ENCODE assay signal across 30 cellular contexts in genomic region chr4:15173251-15173650, GRCh38.
"Had no signal": no experiment of that assay in that cellular context is flagged by ENCODE, and none has a peak within 500 bp of the region (broad histone marks: within the 10 kb centered on the region; RNA-seq: fewer than 3 reads in every experiment).

No MANE protein-coding gene starts in this region.

- DNase-seq: activated B cell treated with CpG ODN at 0.5 μM for 24 hours; activated CD4-positive, alpha-beta T cell treated with anti-CD3 and anti-CD28 coated beads for 48 hours; activated CD4-positive, alpha-beta T cell treated with anti-CD3 and anti-CD28 coated beads, Interleukin-2, amount 50 U/mL, for 1 hour; activated CD4-positive, alpha-beta T cell treated with anti-CD3 and anti-CD28 coated beads, Interleukin-2, amount 50 U/mL, for 48 hours; activated CD8-positive, alpha-beta memory T cell treated with anti-CD3 and anti-CD28 coated beads for 24 hours; activated CD8-positive, alpha-beta T cell treated with anti-CD3 and anti-CD28 coated beads for 36 hours; activated effector memory CD4-positive, alpha-beta T cell treated with Interleukin-2 at 50 U/mL for 16 hours; activated gamma-delta T cell treated with Interleukin-2 at 50 U/mL for 16 hours; activated naive CD4-positive, alpha-beta T cell treated with anti-CD3 and anti-CD28 coated beads, Interleukin-2, amount 50 U/mL, for 16 hours; activated naive CD4-positive, alpha-beta T cell treated with Interleukin-2 at 50 U/mL for 16 hours; activated T-cell treated with anti-CD3 and anti-CD28 coated beads, Interleukin-2, amount 50 U/mL, for 4 hours; amniotic stem cell; anterior cingulate cortex; body of pancreas; effector memory CD4-positive, alpha-beta T cell; endodermal cell; foreskin fibroblast; heart left ventricle; T-helper 1 cell; T-helper 17 cell; T1000; WERI-Rb-1 had no signal

- H3K4me3 ChIP-seq: body of pancreas, coronary artery, dorsolateral prefrontal cortex, heart left ventricle had no signal

- H3K9me3 ChIP-seq: body of pancreas had no signal

- H3K9me3 Mint-ChIP-seq: dendritic cell treated with granulocyte-macrophage colony-stimulating factor and Interleukin-4, amounts not matched to agents 40 ng/mL and 50 ng/mL, for 4 days had no signal

- ATAC-seq: activated CD4-positive, CD25-positive, alpha-beta regulatory T cell treated with anti-CD3 and anti-CD28 coated beads, Interleukin-2, amount 50 U/mL, for 24 hours; activated CD8-positive, alpha-beta T cell treated with anti-CD3 and anti-CD28 coated beads for 36 hours; activated T-cell treated with anti-CD3 and anti-CD28 coated beads, Interleukin-2, amount 50 U/mL, for 4 hours; activated T-helper 17 cell treated with anti-CD3 and anti-CD28 coated beads, Interleukin-2, amount 50 U/mL, for 72 hours; body of pancreas; esophagus mucosa; heart left ventricle; T-helper 17 cell had no signal

- H3K27me3 Mint-ChIP-seq: dendritic cell treated with granulocyte-macrophage colony-stimulating factor and Interleukin-4, amounts not matched to agents 40 ng/mL and 50 ng/mL, for 4 days had no signal

- H3K4me3 Mint-ChIP-seq: activated B cell treated with CpG ODN at 0.5 μM for 24 hours; activated CD8-positive, alpha-beta T cell treated with anti-CD3 and anti-CD28 coated beads for 36 hours; activated naive CD8-positive, alpha-beta T cell; activated T-cell treated with anti-CD3 and anti-CD28 coated beads, Interleukin-2, amount 50 U/mL, for 4 hours; activated T-helper 17 cell treated with anti-CD3 and anti-CD28 coated beads, Interleukin-2, amount 50 U/mL, for 72 hours; dendritic cell treated with granulocyte-macrophage colony-stimulating factor and Interleukin-4, amounts not matched to agents 40 ng/mL and 50 ng/mL, for 4 days; endodermal cell; T-helper 17 cell; T-helper 2 cell treated with Interferon-gamma antibody and Interleukin-4, amounts not matched to agents 5 μg/mL and 100 μg/mL, for 36 hours had no signal

- H3K36me3 ChIP-seq: heart left ventricle, WERI-Rb-1 had no signal

- H3K27me3 ChIP-seq: body of pancreas, dorsolateral prefrontal cortex, heart left ventricle had no signal

- H3K27ac ChIP-seq: body of pancreas, coronary artery, dorsolateral prefrontal cortex, heart left ventricle, WERI-Rb-1 had no signal

- H3K27ac Mint-ChIP-seq: activated B cell treated with CpG ODN at 0.5 μM for 24 hours; activated CD8-positive, alpha-beta T cell treated with anti-CD3 and anti-CD28 coated beads for 36 hours; activated naive CD8-positive, alpha-beta T cell; activated T-helper 17 cell treated with anti-CD3 and anti-CD28 coated beads, Interleukin-2, amount 50 U/mL, for 72 hours; dendritic cell treated with granulocyte-macrophage colony-stimulating factor and Interleukin-4, amounts not matched to agents 40 ng/mL and 50 ng/mL, for 4 days; endodermal cell; T-helper 17 cell; T-helper 2 cell treated with Interferon-gamma antibody and Interleukin-4, amounts not matched to agents 5 μg/mL and 100 μg/mL, for 36 hours had no signal

- H3K4me1 ChIP-seq: body of pancreas, heart left ventricle had no signal

- H3K4me1 Mint-ChIP-seq: activated B cell treated with CpG ODN at 0.5 μM for 24 hours; activated T-helper 17 cell treated with anti-CD3 and anti-CD28 coated beads, Interleukin-2, amount 50 U/mL, for 72 hours; T-helper 17 cell had no signal
